In genomic region chr1:174788981-174789380, GRCh38 we compare ENCODE assay signal across 11 cellular contexts.
DNase-seq lines count a peak whose midpoint lies in the region; ATAC-seq and TF ChIP-seq lines count a peak whose summit lies in the region.
"Had no signal": no experiment of that assay in that cellular context is flagged by ENCODE, and none has a peak within 500 bp of the region (broad histone marks: within the 10 kb centered on the region; RNA-seq: fewer than 3 reads in every experiment).

No MANE protein-coding gene starts in this region.

- H3K9ac ChIP-seq in SK-N-SH (peak overlapping the region; percentile 56), mesendoderm (ENCODE audit: low read length) (no peak overlapping the region)

- H3K27me3 ChIP-seq in SK-N-SH (ENCODE audit: insufficient read depth), result no peaks in the 10 kb centered on the region
- no peaks in the 10 kb centered on the region for H3K27me3 ChIP-seq in mesendoderm (ENCODE audit: insufficient read depth, low read length, poor library complexity)
- H3K27me3 ChIP-seq in thyroid gland, result no peaks in the 10 kb centered on the region

- intact Hi-C loops in thyroid gland (cut with DNase I), result no loop called here

- H3K4me2 ChIP-seq in SK-N-SH, result peak overlapping the region; percentile 53
- H3K4me2 ChIP-seq in mesendoderm (ENCODE audit: low read length), result no peak overlapping the region

- DNase-seq in ACHN (peak; percentile 77), HS-5 (ENCODE audit: low read depth) (peak; percentile 80), SK-N-SH (no peak), fibroblast of villous mesenchyme (ENCODE audit: low read depth) (peak; percentile 37), mesendoderm (no peak), thyroid gland (no peak), COLO668 (lab: John Stamatoyannopoulos, UW; ENCODE audit: unreplicated experiment) (no peak)
- DNase-seq: activated CD4-positive, alpha-beta T cell treated with anti-CD3 and anti-CD28 coated beads, Interleukin-2, amount 10 ng/mL, durations not matched to agents 24 days and 14 days; NCI-H1436 treated with DMSO at 0.1 percent for 48 hours had no signal

- H3K27ac ChIP-seq in SK-N-SH (ENCODE audit: low read depth in 2 of 2, low read length in 1 of 2) (peak overlapping the region; percentile 69 to 93; a peak in 3 of 4 replicates), mesendoderm (ENCODE audit: low read depth, low read length) (no peak overlapping the region), thyroid gland (no peak overlapping the region)
- H3K27ac ChIP-seq: skin epidermis had no signal

- in situ Hi-C loops in ACHN (cut with HindIII; ENCODE audit: low pct_ligation_motif_present, low pct_unique_long_range_greater_than_20kb, low sequenced_read_pairs), result no loop called here

- H3K9me3 ChIP-seq in SK-N-SH, result no peaks in the 10 kb centered on the region
- H3K9me3 ChIP-seq in thyroid gland, result no peaks in the 10 kb centered on the region

- H3K79me2 ChIP-seq in SK-N-SH (ENCODE audit: insufficient read depth) (no peaks in the 10 kb centered on the region), mesendoderm (ENCODE audit: control insufficient read depth, insufficient read depth, low read length) (no peaks in the 10 kb centered on the region)

- no peaks in the 10 kb centered on the region for H3K36me3 ChIP-seq in SK-N-SH (replicated peaks in 1 of 2; ENCODE audit: control insufficient read depth in 1 of 2, insufficient read depth in 2 of 2, low read length in 1 of 2)
- no peaks in the 10 kb centered on the region for H3K36me3 ChIP-seq in mesendoderm (ENCODE audit: control insufficient read depth, insufficient read depth, low read length)
- no peaks in the 10 kb centered on the region for H3K36me3 ChIP-seq in thyroid gland

- H3K79me1 ChIP-seq in mesendoderm (ENCODE audit: low read length), result no peaks in the 10 kb centered on the region

- TF ChIP-seq RAD21 in SK-N-SH (IDR thresholded peaks at IDR 0.05; ENCODE audit: low read length), result no peak

- no peak for TF ChIP-seq POLR2A in thyroid gland (IDR thresholded peaks at IDR 0.05)

- no peak overlapping the region for H2BK15ac ChIP-seq in mesendoderm (replicated peaks; ENCODE audit: low read depth)

- H3F3A ChIP-seq in SK-N-SH (replicated peaks; ENCODE audit: insufficient read depth), result peaks cover 16% of the 10 kb centered on the region

- no peak overlapping the region for H3K23ac ChIP-seq in mesendoderm (ENCODE audit: low read length)

- H2BK120ac ChIP-seq in mesendoderm (ENCODE audit: low read depth, low read length), result no peak overlapping the region

- no peak overlapping the region for H2BK5ac ChIP-seq in mesendoderm (ENCODE audit: low read length)

- CTCF ChIA-PET in SK-N-SH (lab: Yijun Ruan, JAX), result interaction anchor here (1.5 to 1.6 kb wide), 2 partner anchors 11 to 194 kb away, joined by 3 to 4 read pairs; no protein-coding TSS in a partner anchor

- H2AK5ac ChIP-seq in mesendoderm (ENCODE audit: low read length), result no peak overlapping the region

- 17% methylated on average over 1 of the region's 1 CpG for WGBS in SK-N-SH (ENCODE audit: low lambda C conversion rate)
- WGBS in mesendoderm (ENCODE audit: extremely low coverage, insufficient coverage, low lambda C conversion rate), result no CpG with 5 or more reads among the region's 1 CpG
- WGBS in thyroid gland, 2 donors, result 33 to 43% methylated on average over 1 of the region's 1 CpG

- H3K4me1 ChIP-seq in SK-N-SH (ENCODE audit: control insufficient read depth in 1 of 2, insufficient read depth in 2 of 2, low read depth in 1 of 2, low read length in 1 of 2), result peaks cover 2 to 17% of the 10 kb centered on the region in 2 experiments; a peak in 3 of 4 replicates
- H3K4me1 ChIP-seq in mesendoderm (ENCODE audit: control insufficient read depth, low read depth, low read length), result no peaks in the 10 kb centered on the region
- H3K4me1 ChIP-seq in thyroid gland, result peaks cover 0 to 6% of the 10 kb centered on the region in 2 donors

- POLR2A ChIA-PET in SK-N-SH (lab: Yijun Ruan, JAX), result no interaction called here

- H3K4me3 ChIP-seq in SK-N-SH (ENCODE audit: low read depth in 2 of 2, low read length in 1 of 2), result no peak overlapping the region
- no peak overlapping the region for H3K4me3 ChIP-seq in fibroblast of villous mesenchyme (ENCODE audit: low read depth, low read length)
- H3K4me3 ChIP-seq in mesendoderm (ENCODE audit: low read length), result no peak overlapping the region
- H3K4me3 ChIP-seq in thyroid gland (replicated peaks in 1 of 3), result no peak overlapping the region
- H3K4me3 ChIP-seq: skin epidermis had no signal

- H3K9me2 ChIP-seq in SK-N-SH, result no peaks in the 10 kb centered on the region

- TF ChIP-seq CTCF in SK-N-SH (IDR thresholded peaks at IDR 0.05) (no peak), fibroblast of villous mesenchyme (IDR thresholded peaks at IDR 0.05; ENCODE audit: insufficient read depth, low read depth, low read length) (no peak), thyroid gland (IDR thresholded peaks at IDR 0.05) (no peak)

- H2AFZ ChIP-seq in SK-N-SH (ENCODE audit: low read depth), result no peak overlapping the region

- 0 out of 2 replicates have a peak, but pooled peaks cover 2% of the 10 kb centered on the region for H4K20me1 ChIP-seq in SK-N-SH (ENCODE audit: insufficient read depth)

- no peak overlapping the region for H3K18ac ChIP-seq in mesendoderm (ENCODE audit: low read length)

- H4K5ac ChIP-seq in mesendoderm (ENCODE audit: low read length), result no peak overlapping the region

- H3K4ac ChIP-seq in mesendoderm (ENCODE audit: low read depth, low read length), result no peak overlapping the region

- ATAC-seq in GM18870 (IDR thresholded peaks at IDR 0.05; ENCODE audit: unreplicated experiment), result no peak

- H4K8ac ChIP-seq in mesendoderm (ENCODE audit: low read depth, low read length), result no peak overlapping the region

- TF ChIP-seq EP300 in SK-N-SH (IDR thresholded peaks at IDR 0.05; ENCODE audit: borderline replicate concordance in 1 of 2, low read depth in 1 of 2, low read length in 1 of 2), result 0 out of 4 replicates have a peak, but pooled peaks of 1 of the 2 experiments have one; percentile 40

- H3K56ac ChIP-seq in mesendoderm (ENCODE audit: low read length), result no peak overlapping the region

TF ChIP-seq in SK-N-SH, 30 proteins besides CTCF, POLR2A, EP300 and RAD21:
- TF ChIP-seq TCF12 (IDR thresholded peaks at IDR 0.05), result peak; percentile 44; the same call in 1 of the 2 replicates
- TF ChIP-seq, protein P1, sequence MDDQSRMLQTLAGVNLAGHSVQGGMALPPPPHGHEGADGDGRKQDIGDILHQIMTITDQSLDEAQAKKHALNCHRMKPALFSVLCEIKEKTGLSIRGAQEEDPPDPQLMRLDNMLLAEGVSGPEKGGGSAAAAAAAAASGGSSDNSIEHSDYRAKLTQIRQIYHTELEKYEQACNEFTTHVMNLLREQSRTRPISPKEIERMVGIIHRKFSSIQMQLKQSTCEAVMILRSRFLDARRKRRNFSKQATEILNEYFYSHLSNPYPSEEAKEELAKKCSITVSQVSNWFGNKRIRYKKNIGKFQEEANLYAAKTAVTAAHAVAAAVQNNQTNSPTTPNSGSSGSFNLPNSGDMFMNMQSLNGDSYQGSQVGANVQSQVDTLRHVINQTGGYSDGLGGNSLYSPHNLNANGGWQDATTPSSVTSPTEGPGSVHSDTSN (IDR thresholded peaks at IDR 0.05), result peak; percentile 42; the same call in 1 of the 2 replicates
- no peak for TF ChIP-seq RCOR1 (IDR thresholded peaks at IDR 0.05; ENCODE audit: low read length)
- no peak for TF ChIP-seq SIN3A (IDR thresholded peaks at IDR 0.05; ENCODE audit: borderline replicate concordance, low read depth, low read length)
- no peak for TF ChIP-seq FOXJ3 (CRISPR knock-in tag; IDR thresholded peaks at IDR 0.05)
- no peak for TF ChIP-seq NRF1 (IDR thresholded peaks at IDR 0.05; ENCODE audit: low read depth, low read length)
- TF ChIP-seq JUND (IDR thresholded peaks at IDR 0.05), result peak; percentile 82
- peak; percentile 46; the same call in 1 of the 2 replicates for TF ChIP-seq RXRA (IDR thresholded peaks at IDR 0.05; ENCODE audit: borderline replicate concordance, low read depth)
- peak; percentile 78 for TF ChIP-seq TEAD4 (IDR thresholded peaks at IDR 0.05; ENCODE audit: borderline replicate concordance, insufficient read depth)
- no peak for TF ChIP-seq FOXM1 (IDR thresholded peaks at IDR 0.05; ENCODE audit: low read depth)
- TF ChIP-seq CHD2 (IDR thresholded peaks at IDR 0.05; ENCODE audit: low read length, partially characterized antibody), result no peak
- TF ChIP-seq SMC3 (IDR thresholded peaks at IDR 0.05; ENCODE audit: low read depth, low read length), result no peak
- TF ChIP-seq MEF2A (IDR thresholded peaks at IDR 0.05; ENCODE audit: borderline replicate concordance, low read depth), result peak; percentile 97
- TF ChIP-seq POLR2AphosphoS5 (IDR thresholded peaks at IDR 0.05; ENCODE audit: low read depth, low read length), result no peak
- no peak for TF ChIP-seq IRF3 (IDR thresholded peaks at IDR 0.05; ENCODE audit: low read depth, low read length)
- TF ChIP-seq NFIC (IDR thresholded peaks at IDR 0.05; ENCODE audit: borderline replicate concordance), result peak; percentile 41; the same call in 1 of the 2 replicates
- peak; percentile 86 for TF ChIP-seq FOSL2 (IDR thresholded peaks at IDR 0.05; ENCODE audit: borderline replicate concordance, low read depth)
- no peak for TF ChIP-seq EZH2phosphoT487 (IDR thresholded peaks at IDR 0.05; ENCODE audit: borderline replicate concordance, low read depth)
TF ChIP-seq in SK-N-SH: peak in this region for 8.

Comparison
In these comparisons a context has a peak if more than half of its experiments do, and no peak if none do; other contexts are left out.
1. DNase-seq: peak in ACHN (single experiment), HS-5 (single experiment) and fibroblast of villous mesenchyme (single experiment); none in SK-N-SH (single experiment), mesendoderm (single experiment), thyroid gland (0 of 2) and COLO668 (single experiment).
2. H3K27ac ChIP-seq: peak in SK-N-SH (2 of 2); none in mesendoderm (single experiment) and thyroid gland (0 of 3).